1 cellular context compared by ENCODE assay signal in the genomic region with DNA sequence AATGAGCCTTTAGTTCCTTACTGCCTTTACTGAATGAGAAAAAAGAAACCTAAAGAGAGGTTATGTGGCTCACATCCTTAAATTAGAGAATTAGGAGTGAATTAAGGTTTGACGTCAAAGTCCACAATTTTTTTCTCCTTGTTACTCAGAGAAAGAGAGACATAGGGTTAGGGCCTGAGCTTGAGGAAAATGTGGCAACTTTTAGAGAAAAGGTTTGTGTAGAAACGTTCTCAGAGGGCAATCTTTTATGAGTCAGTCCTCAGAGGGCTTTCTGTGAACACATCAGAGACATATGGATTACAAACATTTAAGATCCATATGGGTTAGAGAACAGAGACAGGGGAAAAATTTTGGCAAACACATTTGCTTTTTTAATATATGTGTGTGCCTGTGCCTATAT.
TF ChIP-seq lines count a peak whose summit lies in the region.

No MANE protein-coding gene starts in this region.

TF ChIP-seq in IMR-90, 13 proteins besides CTCF, POLR2A, EP300 and RAD21:
- no peak for TF ChIP-seq SMC3 (IDR thresholded peaks at IDR 0.05; ENCODE audit: low read depth, low read length)
- no peak for TF ChIP-seq CHD1 (IDR thresholded peaks at IDR 0.05; ENCODE audit: low read depth, low read length)
- TF ChIP-seq CEBPB (IDR thresholded peaks at IDR 0.05; ENCODE audit: low read depth, low read length), result no peak
- TF ChIP-seq FOS (IDR thresholded peaks at IDR 0.05; ENCODE audit: low read depth, low read length), result no peak
- no peak for TF ChIP-seq MAFK (IDR thresholded peaks at IDR 0.05; ENCODE audit: low read depth, low read length)
- no peak for TF ChIP-seq NFE2L2 (IDR thresholded peaks at IDR 0.05; ENCODE audit: low read depth, low read length)
- TF ChIP-seq, protein P1, sequence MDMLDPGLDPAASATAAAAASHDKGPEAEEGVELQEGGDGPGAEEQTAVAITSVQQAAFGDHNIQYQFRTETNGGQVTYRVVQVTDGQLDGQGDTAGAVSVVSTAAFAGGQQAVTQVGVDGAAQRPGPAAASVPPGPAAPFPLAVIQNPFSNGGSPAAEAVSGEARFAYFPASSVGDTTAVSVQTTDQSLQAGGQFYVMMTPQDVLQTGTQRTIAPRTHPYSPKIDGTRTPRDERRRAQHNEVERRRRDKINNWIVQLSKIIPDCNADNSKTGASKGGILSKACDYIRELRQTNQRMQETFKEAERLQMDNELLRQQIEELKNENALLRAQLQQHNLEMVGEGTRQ (IDR thresholded peaks at IDR 0.05; ENCODE audit: low read depth, low read length), result no peak
- TF ChIP-seq RFX5 (IDR thresholded peaks at IDR 0.05; ENCODE audit: low read depth, low read length), result no peak
- no peak for TF ChIP-seq BHLHE40 (IDR thresholded peaks at IDR 0.05; ENCODE audit: low read depth, low read length)
- no peak for TF ChIP-seq MAZ (IDR thresholded peaks at IDR 0.05; ENCODE audit: borderline replicate concordance, low read depth, low read length)
TF ChIP-seq in IMR-90: peak in this region for 0.
